In the genomic region with DNA sequence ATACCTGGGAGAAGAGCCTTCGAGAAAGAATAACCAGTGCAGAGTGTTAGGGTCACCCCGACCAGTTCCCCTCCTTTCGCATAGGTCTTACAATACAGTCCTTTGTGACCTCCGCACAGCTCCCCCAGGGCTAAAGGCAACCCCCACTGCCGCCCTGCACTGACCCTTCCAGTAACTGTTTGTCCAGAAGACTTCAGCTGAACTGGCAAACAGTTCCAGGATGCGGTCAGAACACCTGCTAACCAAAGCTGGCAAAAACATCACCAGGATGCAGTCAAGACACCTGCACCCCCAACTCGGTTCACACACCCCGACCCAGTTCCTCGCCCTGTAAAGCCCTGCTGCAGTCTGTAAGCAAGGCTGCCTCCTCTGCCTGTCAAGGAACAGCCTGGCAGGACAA, we compare ENCODE assay signal across 1 cellular context.
TF ChIP-seq lines count a peak whose summit lies in the region.

No MANE protein-coding gene starts in this region.

TF ChIP-seq in HepG2, 621 proteins besides CTCF, POLR2A, EP300 and RAD21 (continues in another document):
- TF ChIP-seq ELF3 (CRISPR knock-in tag; IDR thresholded peaks at IDR 0.05) (no peak), LCORL (IDR thresholded peaks at IDR 0.05) (no peak), LCORL (CRISPR knock-in tag; IDR thresholded peaks at IDR 0.05) (no peak), KAT7 (CRISPR knock-in tag; IDR thresholded peaks at IDR 0.05; ENCODE audit: borderline replicate concordance) (no peak), JUNB (CRISPR knock-in tag; IDR thresholded peaks at IDR 0.05; ENCODE audit: borderline replicate concordance) (0 out of 2 replicates have a peak, but pooled peaks have one; percentile 1), NCOA5 (CRISPR knock-in tag; IDR thresholded peaks at IDR 0.05) (no peak), RXRA (CRISPR knock-in tag; IDR thresholded peaks at IDR 0.05) (peak; percentile 19; the same call in 1 of the 2 replicates), ZC3H4 (CRISPR knock-in tag; IDR thresholded peaks at IDR 0.05; ENCODE audit: borderline replicate concordance) (no peak), ZNF292 (CRISPR knock-in tag; IDR thresholded peaks at IDR 0.05; ENCODE audit: borderline replicate concordance, low read depth) (no peak), ARID2 (CRISPR knock-in tag; IDR thresholded peaks at IDR 0.05; ENCODE audit: borderline replicate concordance) (no peak), ZNF883 (CRISPR knock-in tag; IDR thresholded peaks at IDR 0.05; ENCODE audit: not compliant biosample characterization) (no peak), SMAD3 (CRISPR knock-in tag; IDR thresholded peaks at IDR 0.05) (no peak), AGO1 (IDR thresholded peaks at IDR 0.05; ENCODE audit: low read depth, low read length, poor library complexity, severe bottlenecking) (no peak), SKI (IDR thresholded peaks at IDR 0.05; ENCODE audit: partially characterized antibody) (no peak), ZNF230 (CRISPR knock-in tag; IDR thresholded peaks at IDR 0.05) (no peak), PHB2 (IDR thresholded peaks at IDR 0.05; ENCODE audit: partially characterized antibody) (no peak), SAP130 (CRISPR knock-in tag; IDR thresholded peaks at IDR 0.05; ENCODE audit: low read depth) (no peak), RCOR2 (CRISPR knock-in tag; IDR thresholded peaks at IDR 0.05) (no peak), KLF9 (CRISPR knock-in tag; IDR thresholded peaks at IDR 0.05; ENCODE audit: low read depth) (no peak), ZNF644 (CRISPR knock-in tag; IDR thresholded peaks at IDR 0.05; ENCODE audit: low read depth) (no peak)
- TF ChIP-seq, protein P1, sequence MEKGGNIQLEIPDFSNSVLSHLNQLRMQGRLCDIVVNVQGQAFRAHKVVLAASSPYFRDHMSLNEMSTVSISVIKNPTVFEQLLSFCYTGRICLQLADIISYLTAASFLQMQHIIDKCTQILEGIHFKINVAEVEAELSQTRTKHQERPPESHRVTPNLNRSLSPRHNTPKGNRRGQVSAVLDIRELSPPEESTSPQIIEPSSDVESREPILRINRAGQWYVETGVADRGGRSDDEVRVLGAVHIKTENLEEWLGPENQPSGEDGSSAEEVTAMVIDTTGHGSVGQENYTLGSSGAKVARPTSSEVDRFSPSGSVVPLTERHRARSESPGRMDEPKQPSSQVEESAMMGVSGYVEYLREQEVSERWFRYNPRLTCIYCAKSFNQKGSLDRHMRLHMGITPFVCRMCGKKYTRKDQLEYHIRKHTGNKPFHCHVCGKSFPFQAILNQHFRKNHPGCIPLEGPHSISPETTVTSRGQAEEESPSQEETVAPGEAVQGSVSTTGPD (CRISPR knock-in tag; IDR thresholded peaks at IDR 0.05): 0 out of 2 replicates have a peak, but pooled peaks have one; percentile 41
- TF ChIP-seq, protein P2, sequence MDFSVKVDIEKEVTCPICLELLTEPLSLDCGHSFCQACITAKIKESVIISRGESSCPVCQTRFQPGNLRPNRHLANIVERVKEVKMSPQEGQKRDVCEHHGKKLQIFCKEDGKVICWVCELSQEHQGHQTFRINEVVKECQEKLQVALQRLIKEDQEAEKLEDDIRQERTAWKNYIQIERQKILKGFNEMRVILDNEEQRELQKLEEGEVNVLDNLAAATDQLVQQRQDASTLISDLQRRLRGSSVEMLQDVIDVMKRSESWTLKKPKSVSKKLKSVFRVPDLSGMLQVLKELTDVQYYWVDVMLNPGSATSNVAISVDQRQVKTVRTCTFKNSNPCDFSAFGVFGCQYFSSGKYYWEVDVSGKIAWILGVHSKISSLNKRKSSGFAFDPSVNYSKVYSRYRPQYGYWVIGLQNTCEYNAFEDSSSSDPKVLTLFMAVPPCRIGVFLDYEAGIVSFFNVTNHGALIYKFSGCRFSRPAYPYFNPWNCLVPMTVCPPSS (IDR thresholded peaks at IDR 0.05): no peak
- TF ChIP-seq, protein P3, sequence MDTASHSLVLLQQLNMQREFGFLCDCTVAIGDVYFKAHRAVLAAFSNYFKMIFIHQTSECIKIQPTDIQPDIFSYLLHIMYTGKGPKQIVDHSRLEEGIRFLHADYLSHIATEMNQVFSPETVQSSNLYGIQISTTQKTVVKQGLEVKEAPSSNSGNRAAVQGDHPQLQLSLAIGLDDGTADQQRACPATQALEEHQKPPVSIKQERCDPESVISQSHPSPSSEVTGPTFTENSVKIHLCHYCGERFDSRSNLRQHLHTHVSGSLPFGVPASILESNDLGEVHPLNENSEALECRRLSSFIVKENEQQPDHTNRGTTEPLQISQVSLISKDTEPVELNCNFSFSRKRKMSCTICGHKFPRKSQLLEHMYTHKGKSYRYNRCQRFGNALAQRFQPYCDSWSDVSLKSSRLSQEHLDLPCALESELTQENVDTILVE (CRISPR knock-in tag; IDR thresholded peaks at IDR 0.05): no peak
- TF ChIP-seq, protein P4, sequence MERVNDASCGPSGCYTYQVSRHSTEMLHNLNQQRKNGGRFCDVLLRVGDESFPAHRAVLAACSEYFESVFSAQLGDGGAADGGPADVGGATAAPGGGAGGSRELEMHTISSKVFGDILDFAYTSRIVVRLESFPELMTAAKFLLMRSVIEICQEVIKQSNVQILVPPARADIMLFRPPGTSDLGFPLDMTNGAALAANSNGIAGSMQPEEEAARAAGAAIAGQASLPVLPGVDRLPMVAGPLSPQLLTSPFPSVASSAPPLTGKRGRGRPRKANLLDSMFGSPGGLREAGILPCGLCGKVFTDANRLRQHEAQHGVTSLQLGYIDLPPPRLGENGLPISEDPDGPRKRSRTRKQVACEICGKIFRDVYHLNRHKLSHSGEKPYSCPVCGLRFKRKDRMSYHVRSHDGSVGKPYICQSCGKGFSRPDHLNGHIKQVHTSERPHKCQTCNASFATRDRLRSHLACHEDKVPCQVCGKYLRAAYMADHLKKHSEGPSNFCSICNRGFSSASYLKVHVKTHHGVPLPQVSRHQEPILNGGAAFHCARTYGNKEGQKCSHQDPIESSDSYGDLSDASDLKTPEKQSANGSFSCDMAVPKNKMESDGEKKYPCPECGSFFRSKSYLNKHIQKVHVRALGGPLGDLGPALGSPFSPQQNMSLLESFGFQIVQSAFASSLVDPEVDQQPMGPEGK (CRISPR knock-in tag; IDR thresholded peaks at IDR 0.05): peak; percentile 77
- TF ChIP-seq, protein P5, sequence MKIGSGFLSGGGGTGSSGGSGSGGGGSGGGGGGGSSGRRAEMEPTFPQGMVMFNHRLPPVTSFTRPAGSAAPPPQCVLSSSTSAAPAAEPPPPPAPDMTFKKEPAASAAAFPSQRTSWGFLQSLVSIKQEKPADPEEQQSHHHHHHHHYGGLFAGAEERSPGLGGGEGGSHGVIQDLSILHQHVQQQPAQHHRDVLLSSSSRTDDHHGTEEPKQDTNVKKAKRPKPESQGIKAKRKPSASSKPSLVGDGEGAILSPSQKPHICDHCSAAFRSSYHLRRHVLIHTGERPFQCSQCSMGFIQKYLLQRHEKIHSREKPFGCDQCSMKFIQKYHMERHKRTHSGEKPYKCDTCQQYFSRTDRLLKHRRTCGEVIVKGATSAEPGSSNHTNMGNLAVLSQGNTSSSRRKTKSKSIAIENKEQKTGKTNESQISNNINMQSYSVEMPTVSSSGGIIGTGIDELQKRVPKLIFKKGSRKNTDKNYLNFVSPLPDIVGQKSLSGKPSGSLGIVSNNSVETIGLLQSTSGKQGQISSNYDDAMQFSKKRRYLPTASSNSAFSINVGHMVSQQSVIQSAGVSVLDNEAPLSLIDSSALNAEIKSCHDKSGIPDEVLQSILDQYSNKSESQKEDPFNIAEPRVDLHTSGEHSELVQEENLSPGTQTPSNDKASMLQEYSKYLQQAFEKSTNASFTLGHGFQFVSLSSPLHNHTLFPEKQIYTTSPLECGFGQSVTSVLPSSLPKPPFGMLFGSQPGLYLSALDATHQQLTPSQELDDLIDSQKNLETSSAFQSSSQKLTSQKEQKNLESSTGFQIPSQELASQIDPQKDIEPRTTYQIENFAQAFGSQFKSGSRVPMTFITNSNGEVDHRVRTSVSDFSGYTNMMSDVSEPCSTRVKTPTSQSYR (CRISPR knock-in tag; IDR thresholded peaks at IDR 0.05; ENCODE audit: borderline replicate concordance): peak; percentile 32; the same call in 1 of the 2 replicates
- TF ChIP-seq, protein P6, sequence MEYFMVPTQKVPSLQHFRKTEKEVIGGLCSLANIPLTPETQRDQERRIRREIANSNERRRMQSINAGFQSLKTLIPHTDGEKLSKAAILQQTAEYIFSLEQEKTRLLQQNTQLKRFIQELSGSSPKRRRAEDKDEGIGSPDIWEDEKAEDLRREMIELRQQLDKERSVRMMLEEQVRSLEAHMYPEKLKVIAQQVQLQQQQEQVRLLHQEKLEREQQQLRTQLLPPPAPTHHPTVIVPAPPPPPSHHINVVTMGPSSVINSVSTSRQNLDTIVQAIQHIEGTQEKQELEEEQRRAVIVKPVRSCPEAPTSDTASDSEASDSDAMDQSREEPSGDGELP (IDR thresholded peaks at IDR 0.05; ENCODE audit: borderline replicate concordance, low read depth): peak; percentile 21; the same call in 1 of the 2 replicates
- TF ChIP-seq, protein P7, sequence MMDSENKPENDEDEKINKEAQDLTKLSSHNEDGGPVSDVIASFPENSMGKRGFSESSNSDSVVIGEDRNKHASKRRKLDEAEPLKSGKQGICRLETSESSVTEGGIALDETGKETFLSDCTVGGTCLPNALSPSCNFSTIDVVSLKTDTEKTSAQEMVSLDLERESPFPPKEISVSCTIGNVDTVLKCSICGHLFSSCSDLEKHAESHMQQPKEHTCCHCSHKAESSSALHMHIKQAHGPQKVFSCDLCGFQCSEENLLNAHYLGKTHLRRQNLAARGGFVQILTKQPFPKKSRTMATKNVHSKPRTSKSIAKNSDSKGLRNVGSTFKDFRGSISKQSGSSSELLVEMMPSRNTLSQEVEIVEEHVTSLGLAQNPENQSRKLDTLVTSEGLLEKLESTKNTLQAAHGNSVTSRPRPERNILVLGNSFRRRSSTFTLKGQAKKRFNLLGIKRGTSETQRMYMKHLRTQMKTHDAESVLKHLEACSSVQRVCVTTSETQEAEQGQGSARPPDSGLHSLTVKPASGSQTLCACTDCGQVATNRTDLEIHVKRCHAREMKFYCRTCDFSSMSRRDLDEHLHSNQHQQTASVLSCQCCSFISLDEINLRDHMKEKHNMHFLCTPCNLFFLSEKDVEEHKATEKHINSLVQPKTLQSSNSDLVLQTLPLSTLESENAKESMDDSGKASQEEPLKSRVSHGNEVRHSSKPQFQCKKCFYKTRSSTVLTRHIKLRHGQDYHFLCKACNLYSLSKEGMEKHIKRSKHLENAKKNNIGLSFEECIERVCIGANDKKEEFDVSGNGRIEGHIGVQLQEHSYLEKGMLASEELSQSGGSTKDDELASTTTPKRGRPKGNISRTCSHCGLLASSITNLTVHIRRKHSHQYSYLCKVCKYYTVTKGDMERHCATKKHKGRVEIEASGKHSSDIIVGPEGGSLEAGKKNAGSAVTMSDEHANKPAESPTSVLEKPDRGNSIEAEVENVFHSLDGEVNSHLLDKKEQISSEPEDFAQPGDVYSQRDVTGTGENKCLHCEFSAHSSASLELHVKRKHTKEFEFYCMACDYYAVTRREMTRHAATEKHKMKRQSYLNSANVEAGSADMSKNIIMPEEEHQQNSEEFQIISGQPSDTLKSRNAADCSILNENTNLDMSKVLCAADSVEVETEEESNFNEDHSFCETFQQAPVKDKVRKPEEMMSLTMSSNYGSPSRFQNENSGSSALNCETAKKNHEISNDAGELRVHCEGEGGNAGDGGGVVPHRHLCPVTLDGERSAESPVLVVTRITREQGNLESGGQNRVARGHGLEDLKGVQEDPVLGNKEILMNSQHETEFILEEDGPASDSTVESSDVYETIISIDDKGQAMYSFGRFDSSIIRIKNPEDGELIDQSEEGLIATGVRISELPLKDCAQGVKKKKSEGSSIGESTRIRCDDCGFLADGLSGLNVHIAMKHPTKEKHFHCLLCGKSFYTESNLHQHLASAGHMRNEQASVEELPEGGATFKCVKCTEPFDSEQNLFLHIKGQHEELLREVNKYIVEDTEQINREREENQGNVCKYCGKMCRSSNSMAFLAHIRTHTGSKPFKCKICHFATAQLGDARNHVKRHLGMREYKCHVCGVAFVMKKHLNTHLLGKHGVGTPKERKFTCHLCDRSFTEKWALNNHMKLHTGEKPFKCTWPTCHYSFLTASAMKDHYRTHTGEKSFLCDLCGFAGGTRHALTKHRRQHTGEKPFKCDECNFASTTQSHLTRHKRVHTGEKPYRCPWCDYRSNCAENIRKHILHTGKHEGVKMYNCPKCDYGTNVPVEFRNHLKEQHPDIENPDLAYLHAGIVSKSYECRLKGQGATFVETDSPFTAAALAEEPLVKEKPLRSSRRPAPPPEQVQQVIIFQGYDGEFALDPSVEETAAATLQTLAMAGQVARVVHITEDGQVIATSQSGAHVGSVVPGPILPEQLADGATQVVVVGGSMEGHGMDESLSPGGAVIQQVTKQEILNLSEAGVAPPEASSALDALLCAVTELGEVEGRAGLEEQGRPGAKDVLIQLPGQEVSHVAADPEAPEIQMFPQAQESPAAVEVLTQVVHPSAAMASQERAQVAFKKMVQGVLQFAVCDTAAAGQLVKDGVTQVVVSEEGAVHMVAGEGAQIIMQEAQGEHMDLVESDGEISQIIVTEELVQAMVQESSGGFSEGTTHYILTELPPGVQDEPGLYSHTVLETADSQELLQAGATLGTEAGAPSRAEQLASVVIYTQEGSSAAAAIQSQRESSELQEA (CRISPR knock-in tag; IDR thresholded peaks at IDR 0.05; ENCODE audit: not compliant biosample characterization): no peak
- TF ChIP-seq, protein P8, sequence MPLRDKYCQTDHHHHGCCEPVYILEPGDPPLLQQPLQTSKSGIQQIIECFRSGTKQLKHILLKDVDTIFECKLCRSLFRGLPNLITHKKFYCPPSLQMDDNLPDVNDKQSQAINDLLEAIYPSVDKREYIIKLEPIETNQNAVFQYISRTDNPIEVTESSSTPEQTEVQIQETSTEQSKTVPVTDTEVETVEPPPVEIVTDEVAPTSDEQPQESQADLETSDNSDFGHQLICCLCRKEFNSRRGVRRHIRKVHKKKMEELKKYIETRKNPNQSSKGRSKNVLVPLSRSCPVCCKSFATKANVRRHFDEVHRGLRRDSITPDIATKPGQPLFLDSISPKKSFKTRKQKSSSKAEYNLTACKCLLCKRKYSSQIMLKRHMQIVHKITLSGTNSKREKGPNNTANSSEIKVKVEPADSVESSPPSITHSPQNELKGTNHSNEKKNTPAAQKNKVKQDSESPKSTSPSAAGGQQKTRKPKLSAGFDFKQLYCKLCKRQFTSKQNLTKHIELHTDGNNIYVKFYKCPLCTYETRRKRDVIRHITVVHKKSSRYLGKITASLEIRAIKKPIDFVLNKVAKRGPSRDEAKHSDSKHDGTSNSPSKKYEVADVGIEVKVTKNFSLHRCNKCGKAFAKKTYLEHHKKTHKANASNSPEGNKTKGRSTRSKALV (CRISPR knock-in tag; IDR thresholded peaks at IDR 0.05): no peak
